Comparison of ENCODE assay signal across 24 cellular contexts in the genomic region with DNA sequence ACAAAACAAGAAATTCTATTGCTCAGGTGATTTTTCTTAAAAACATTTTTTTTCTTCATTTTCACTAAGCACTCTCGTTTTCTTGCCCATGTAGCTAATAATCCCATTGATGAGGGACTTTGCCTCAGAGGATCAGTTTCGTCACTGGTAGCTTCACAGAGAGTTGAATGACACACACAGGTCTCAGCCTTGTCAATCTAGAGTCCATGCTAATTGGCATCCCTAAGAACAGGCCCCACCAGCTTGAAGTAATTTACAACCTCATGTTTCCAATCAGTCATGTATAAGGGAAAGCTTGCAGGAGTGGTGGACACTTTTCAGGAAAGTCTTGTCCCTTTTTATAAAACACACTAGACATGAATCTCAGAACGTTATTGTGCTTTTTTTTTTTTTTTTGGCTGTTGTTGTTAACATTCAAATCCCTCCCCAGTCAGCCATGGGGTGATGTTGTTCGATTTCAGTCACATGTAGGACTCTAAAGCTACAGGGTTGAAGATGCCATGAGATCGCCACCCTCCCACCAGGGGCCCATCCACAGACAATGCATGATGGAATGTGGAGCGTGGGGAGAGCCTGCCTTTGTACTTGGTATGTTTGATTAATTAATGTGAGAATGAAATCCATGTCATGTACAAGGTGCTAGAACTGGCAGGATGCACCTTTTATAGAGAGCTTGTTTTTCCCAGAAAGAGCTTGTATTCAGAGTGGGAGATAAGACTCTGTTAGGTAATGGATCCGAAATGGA.
DNase-seq lines count a peak whose midpoint lies in the region; ATAC-seq and TF ChIP-seq lines count a peak whose summit lies in the region.
"Had no signal": no experiment of that assay in that cellular context is flagged by ENCODE, and none has a peak within 500 bp of the region (broad histone marks: within the 10 kb centered on the region; RNA-seq: fewer than 3 reads in every experiment).

No MANE protein-coding gene starts in this region.

- H3K23me2 ChIP-seq in H9 (ENCODE audit: insufficient read length, low read depth, low read length, poor library complexity, severe bottlenecking): no peaks in the 10 kb centered on the region

- no peak overlapping the region for H2BK15ac ChIP-seq in H9 (ENCODE audit: low read depth, low read length)
- peak overlapping the region; percentile 62; the same call in 2 of the 3 replicates for H2BK15ac ChIP-seq in IMR-90 (ENCODE audit: low read depth, low read length)

- H3K9ac ChIP-seq in H9 (ENCODE audit: extremely low read depth, insufficient read length, low read length): no peak overlapping the region
- no peak overlapping the region for H3K9ac ChIP-seq in IMR-90 (ENCODE audit: low read depth, low read length)

- H4K8ac ChIP-seq in H9 (replicated peaks; ENCODE audit: insufficient read length, low read depth, low read length) (no peak overlapping the region), IMR-90 (ENCODE audit: low read depth in 2 of 2, low read length in 2 of 2) (peak overlapping the region in 1 of 2 experiments; percentile 70; a peak in 2 of 4 replicates)

- POLR2A ChIA-PET in IMR-90 (lab: Charles Lee; ENCODE audit: unreplicated experiment): no interaction called here

- no peak overlapping the region for H2BK5ac ChIP-seq in H9 (ENCODE audit: insufficient read length, low read length)
- H2BK5ac ChIP-seq in IMR-90 (ENCODE audit: low read depth, low read length, poor library complexity, severe bottlenecking): peak overlapping the region; percentile 84

- no peak for ATAC-seq in IMR-90 (ENCODE audit: low read depth)
- ATAC-seq: GM12878; natural killer cell treated with Interleukin-12 subunit alpha and Interleukin-12 subunit beta and Interleukin-15 and Interleukin-18, amount 100 ng/mL, for 72 hours had no signal

- CTCF ChIA-PET in IMR-90 (lab: Yijun Ruan, JAX): interaction anchor here (1.0 kb wide), 1 partner anchor 234 kb away, joined by 7 read pairs; no protein-coding TSS in a partner anchor

- no peak overlapping the region for H2AK9ac ChIP-seq in IMR-90 (replicated peaks; ENCODE audit: low read depth, low read length, poor library complexity)

- H3K9me3 Mint-ChIP-seq in H9: peaks cover 4 to 5% of the 10 kb centered on the region in 2 experiments; a peak in 3 of 5 replicates
- H3K9me3 Mint-ChIP-seq in osteocyte (ENCODE audit: unreplicated experiment): no peaks in the 10 kb centered on the region
- H3K9me3 Mint-ChIP-seq: activated naive CD8-positive, alpha-beta T cell treated with anti-CD3 and anti-CD28 coated beads, Interleukin-2, amount 10 ng/mL, durations not matched to agents 7 days and 5 days; T-helper 2 cell treated with Interferon-gamma antibody and Interleukin-4, amounts not matched to agents 5 μg/mL and 100 μg/mL, for 36 hours had no signal

- no peaks in the 10 kb centered on the region for H3K79me1 ChIP-seq in H9 (ENCODE audit: insufficient read depth, low read depth, low read length, poor library complexity, severe bottlenecking)
- no peaks in the 10 kb centered on the region for H3K79me1 ChIP-seq in IMR-90 (ENCODE audit: low read depth in 1 of 2, low read length in 2 of 2)

- H4K20me1 ChIP-seq in H9 (ENCODE audit: control insufficient read depth, insufficient read depth, insufficient read length) (no peaks in the 10 kb centered on the region), IMR-90 (ENCODE audit: insufficient read depth, low read length) (no peaks in the 10 kb centered on the region)

- H2AFZ ChIP-seq in H9 (ENCODE audit: low read length) (no peak overlapping the region), IMR-90 (replicated peaks; ENCODE audit: low read length, poor library complexity) (peak overlapping the region; percentile 9)

- no CpG with 5 or more reads among the region's 7 CpGs for WGBS in H9 (ENCODE audit: extremely low coverage, insufficient read length, low lambda C conversion rate)
- 100% methylated on average over 1 of the region's 7 CpGs; no CpG with 5 or more reads in 1 of the 2 experiments for WGBS in IMR-90 (ENCODE audit: extremely low coverage in 2 of 2, insufficient read length in 1 of 2), 2 experiments

- TF ChIP-seq RAD21 in IMR-90 (IDR thresholded peaks at IDR 0.05; ENCODE audit: low read length): no peak

- H2BK20ac ChIP-seq in H9 (ENCODE audit: low read depth, low read length, poor library complexity, severe bottlenecking) (no peak overlapping the region), IMR-90 (ENCODE audit: low read depth, low read length) (peak overlapping the region; percentile 72)

- H3K27ac ChIP-seq in H9 (ENCODE audit: insufficient read length, low read depth, low read length): no peak overlapping the region
- H3K27ac ChIP-seq in IMR-90 (ENCODE audit: insufficient read depth, low read length): no peak overlapping the region
- H3K27ac ChIP-seq: left lung, RWPE1 had no signal

- dilution Hi-C loops in IMR-90 (cut with HindIII; ENCODE audit: low sequenced_read_pairs, unreplicated experiment): no loop called here

- no peaks in the 10 kb centered on the region for H3K9me3 ChIP-seq in H9 (ENCODE audit: control insufficient read depth, low read depth, low read length)
- no peaks in the 10 kb centered on the region for H3K9me3 ChIP-seq in IMR-90 (ENCODE audit: control insufficient read depth, insufficient read depth, low read length)
- H3K9me3 ChIP-seq: left lung, uterus had no signal

- BruUV-seq in IMR-90 (replicated peaks; lab: Mats Ljungman, UMichigan): no TSS peak

- no peaks in the 10 kb centered on the region for H3K79me2 ChIP-seq in H9 (ENCODE audit: insufficient read depth, low read length)

- intact Hi-C loops in IMR-90 (cut with micrococcal nuclease): no loop called here

- peak overlapping the region; percentile 5 for H4K5ac ChIP-seq in H9 (ENCODE audit: insufficient read length, low read depth, low read length)
- H4K5ac ChIP-seq in IMR-90 (ENCODE audit: low read depth, low read length): no peak overlapping the region; the same call in 1 of the 2 replicates

- H2BK12ac ChIP-seq in H9 (ENCODE audit: insufficient read length, low read depth, low read length): no peak overlapping the region

- H3K27me3 Mint-ChIP-seq in H9 (ENCODE audit: low read depth) (peaks cover 13% of the 10 kb centered on the region), osteocyte (ENCODE audit: unreplicated experiment) (no peaks in the 10 kb centered on the region)
- H3K27me3 Mint-ChIP-seq: activated naive CD8-positive, alpha-beta T cell treated with anti-CD3 and anti-CD28 coated beads, Interleukin-2, amount 10 ng/mL, durations not matched to agents 7 days and 5 days; CD4-positive, CD25-positive, alpha-beta regulatory T cell; natural killer cell treated with Interleukin-12 subunit alpha and Interleukin-12 subunit beta and Interleukin-15 and Interleukin-18, amount 100 ng/mL, for 72 hours had no signal

- peaks cover 3% of the 10 kb centered on the region; the same call in 1 of the 2 replicates for H3K9me1 ChIP-seq in IMR-90 (ENCODE audit: insufficient read depth, low read length)

- no peaks in the 10 kb centered on the region for H3K36me3 ChIP-seq in IMR-90 (ENCODE audit: control insufficient read depth, insufficient read depth, low read length)
- H3K36me3 ChIP-seq: left lung, uterus had no signal

- in situ Hi-C loops in IMR-90 (cut with MboI; ENCODE audit: low sequenced_read_pairs) (no loop called here), G401 (cut with HindIII; ENCODE audit: low sequenced_read_pairs) (no loop called here)

- H3T11ph ChIP-seq in H9 (ENCODE audit: low read length): no peak overlapping the region

- H4K91ac ChIP-seq in H9 (ENCODE audit: insufficient read length, low read depth, low read length): no peak overlapping the region
- H4K91ac ChIP-seq in IMR-90 (ENCODE audit: insufficient read depth, low read depth, low read length): peak overlapping the region; percentile 7; the same call in 1 of the 2 replicates

- H3K18ac ChIP-seq in H9 (ENCODE audit: insufficient read length, low read depth, low read length) (no peak overlapping the region), IMR-90 (ENCODE audit: low read depth, low read length) (peak overlapping the region; percentile 20; the same call in 1 of the 2 replicates)

- H3K4ac ChIP-seq in H9 (ENCODE audit: low read depth, low read length): no peak overlapping the region
- H3K4ac ChIP-seq in IMR-90 (ENCODE audit: low read depth, low read length): peak overlapping the region; percentile 68

- peaks cover 0 to 4% (median 1%) of the 10 kb centered on the region in 3 experiments; a peak in 2 of 7 replicates for H3K36me3 Mint-ChIP-seq in H9 (ENCODE audit: insufficient read depth in 1 of 3, low read depth in 3 of 3)
- no peaks in the 10 kb centered on the region for H3K36me3 Mint-ChIP-seq in osteocyte (ENCODE audit: unreplicated experiment)
- H3K36me3 Mint-ChIP-seq: activated naive CD8-positive, alpha-beta T cell treated with anti-CD3 and anti-CD28 coated beads, Interleukin-2, amount 10 ng/mL, durations not matched to agents 7 days and 5 days; CD4-positive, CD25-positive, alpha-beta regulatory T cell; natural killer cell treated with Interleukin-12 subunit alpha and Interleukin-12 subunit beta and Interleukin-15 and Interleukin-18, amount 100 ng/mL, for 72 hours had no signal

- H3K23ac ChIP-seq in H9 (ENCODE audit: insufficient read length, low read depth, low read length) (no peak overlapping the region), IMR-90 (ENCODE audit: low read depth, low read length) (peak overlapping the region; percentile 45; the same call in 1 of the 2 replicates)

- no peak overlapping the region for H3K4me2 ChIP-seq in H9 (ENCODE audit: insufficient read depth, insufficient read length, low read length)
- H3K4me2 ChIP-seq in IMR-90 (ENCODE audit: low read depth, low read length): no peak overlapping the region

- TF ChIP-seq POLR2A in IMR-90 (IDR thresholded peaks at IDR 0.05; ENCODE audit: low read depth, low read length): no peak

- H3K27me3 ChIP-seq in H9 (ENCODE audit: insufficient read depth, low read length) (no peaks in the 10 kb centered on the region), IMR-90 (ENCODE audit: control insufficient read depth, insufficient read depth, low read length) (no peaks in the 10 kb centered on the region)
- H3K27me3 ChIP-seq: left lung, uterus had no signal

- H3K4me3 Mint-ChIP-seq in H9 (no peak overlapping the region; a peak in 1 of 5 replicates), osteocyte (ENCODE audit: unreplicated experiment) (no peak overlapping the region)
- H3K4me3 Mint-ChIP-seq: activated naive CD8-positive, alpha-beta T cell treated with anti-CD3 and anti-CD28 coated beads, Interleukin-2, amount 10 ng/mL, durations not matched to agents 7 days and 5 days; CD4-positive, CD25-positive, alpha-beta regulatory T cell; natural killer cell treated with Interleukin-12 subunit alpha and Interleukin-12 subunit beta and Interleukin-15 and Interleukin-18, amount 100 ng/mL, for 72 hours; T-helper 2 cell treated with Interferon-gamma antibody and Interleukin-4, amounts not matched to agents 5 μg/mL and 100 μg/mL, for 36 hours had no signal

- no peak overlapping the region for H2AK5ac ChIP-seq in H9 (ENCODE audit: insufficient read length, low read length)
- peak overlapping the region; percentile 44; the same call in 1 of the 2 replicates for H2AK5ac ChIP-seq in IMR-90 (ENCODE audit: low read depth, low read length)

- no peak overlapping the region for H3K4me3 ChIP-seq in IMR-90 (ENCODE audit: insufficient read depth, low read depth, low read length)
- H3K4me3 ChIP-seq in fibroblast of pulmonary artery (replicated peaks; ENCODE audit: low read depth, low read length): no peak overlapping the region
- H3K4me3 ChIP-seq: GM12878, left lung, uterus had no signal

- H3K14ac ChIP-seq in H9 (ENCODE audit: insufficient read depth, low read length) (no peak overlapping the region), IMR-90 (replicated peaks; ENCODE audit: low read depth, low read length) (peak overlapping the region; percentile 66; the same call in 1 of the 2 replicates)

- H3K27ac Mint-ChIP-seq in H9 (peak overlapping the region in 1 of 3 experiments; percentile 8; a peak in 2 of 7 replicates), osteocyte (ENCODE audit: unreplicated experiment) (peak overlapping the region; percentile 28)
- H3K27ac Mint-ChIP-seq: activated naive CD8-positive, alpha-beta T cell treated with anti-CD3 and anti-CD28 coated beads, Interleukin-2, amount 10 ng/mL, durations not matched to agents 7 days and 5 days; natural killer cell treated with Interleukin-12 subunit alpha and Interleukin-12 subunit beta and Interleukin-15 and Interleukin-18, amount 100 ng/mL, for 72 hours; T-helper 2 cell treated with Interferon-gamma antibody and Interleukin-4, amounts not matched to agents 5 μg/mL and 100 μg/mL, for 36 hours had no signal

- TF ChIP-seq CTCF in H9 (conservative IDR thresholded peaks at IDR 0.05) (no peak), IMR-90 (conservative IDR thresholded peaks at IDR 0.05; ENCODE audit: low read depth, low read length) (no peak), fibroblast of pulmonary artery (IDR thresholded peaks at IDR 0.05; ENCODE audit: low read length, missing control alignments) (no peak), osteocyte (IDR thresholded peaks at IDR 0.05) (no peak)

- DNase-seq in H9 (no peak), IMR-90 (no peak), fibroblast of pulmonary artery (ENCODE audit: low read depth) (peak; percentile 5), osteocyte (ENCODE audit: extremely low spot score, unreplicated experiment) (no peak), G401 (ENCODE audit: low spot score) (no peak), OCI-M2 (lab: John Stamatoyannopoulos, UW; ENCODE audit: unreplicated experiment) (no peak)
- no peak for DNase-seq in stimulated activated CD4-positive, alpha-beta T cell treated with anti-CD3 and anti-CD28 coated beads, Interleukin-4, amount 100 ng/mL, for 24 hours
- DNase-seq: activated CD4-positive, alpha-beta T cell treated with anti-CD3 and anti-CD28 coated beads for 4 hours; activated effector memory CD4-positive, alpha-beta T cell treated with anti-CD3 and anti-CD28 coated beads, Interleukin-2, amount 50 U/mL, for 16 hours; activated naive CD8-positive, alpha-beta T cell treated with anti-CD3 and anti-CD28 coated beads, Interleukin-2, amount 10 ng/mL, durations not matched to agents 7 days and 5 days; activated T-cell treated with anti-CD3 and anti-CD28 coated beads for 4 hours; CD4-positive, CD25-positive, alpha-beta regulatory T cell; cerebellar nuclear complex; left lung; NCI-H1092 treated with DMSO at 0.1 percent for 48 hours; NCI-H1930; NCI-H774; stimulated activated CD4-positive, alpha-beta T cell treated with anti-CD3 and anti-CD28 coated beads, Interleukin-15, amount 100 ng/mL, for 24 hours; stimulated activated naive CD4-positive, alpha-beta T cell treated with Interleukin-2 at 50 U/mL for 16 hours had no signal

- H3K4me1 ChIP-seq in H9 (ENCODE audit: insufficient read depth, low read length): peaks cover 14% of the 10 kb centered on the region; the same call in 1 of the 2 replicates
- H3K4me1 ChIP-seq in IMR-90 (ENCODE audit: control insufficient read depth, insufficient read depth, low read length): peaks cover 11% of the 10 kb centered on the region
- H3K4me1 ChIP-seq: left lung had no signal

- H3K4me1 Mint-ChIP-seq in H9: peaks cover 58 to 64% of the 10 kb centered on the region in 2 experiments
- H3K4me1 Mint-ChIP-seq in osteocyte (ENCODE audit: unreplicated experiment): peaks cover 56% of the 10 kb centered on the region
- H3K4me1 Mint-ChIP-seq: activated naive CD8-positive, alpha-beta T cell treated with anti-CD3 and anti-CD28 coated beads, Interleukin-2, amount 10 ng/mL, durations not matched to agents 7 days and 5 days; CD4-positive, CD25-positive, alpha-beta regulatory T cell had no signal

- H2BK120ac ChIP-seq in H9 (ENCODE audit: low read depth, low read length, poor library complexity, severe bottlenecking) (no peak overlapping the region), IMR-90 (ENCODE audit: low read depth, low read length) (peak overlapping the region; percentile 61; the same call in 1 of the 2 replicates)

- H3K56ac ChIP-seq in H9 (ENCODE audit: insufficient read length, low read depth, low read length) (no peak overlapping the region), IMR-90 (ENCODE audit: extremely low read depth, insufficient read depth, low read length) (no peak overlapping the region)
